In the genomic region with DNA sequence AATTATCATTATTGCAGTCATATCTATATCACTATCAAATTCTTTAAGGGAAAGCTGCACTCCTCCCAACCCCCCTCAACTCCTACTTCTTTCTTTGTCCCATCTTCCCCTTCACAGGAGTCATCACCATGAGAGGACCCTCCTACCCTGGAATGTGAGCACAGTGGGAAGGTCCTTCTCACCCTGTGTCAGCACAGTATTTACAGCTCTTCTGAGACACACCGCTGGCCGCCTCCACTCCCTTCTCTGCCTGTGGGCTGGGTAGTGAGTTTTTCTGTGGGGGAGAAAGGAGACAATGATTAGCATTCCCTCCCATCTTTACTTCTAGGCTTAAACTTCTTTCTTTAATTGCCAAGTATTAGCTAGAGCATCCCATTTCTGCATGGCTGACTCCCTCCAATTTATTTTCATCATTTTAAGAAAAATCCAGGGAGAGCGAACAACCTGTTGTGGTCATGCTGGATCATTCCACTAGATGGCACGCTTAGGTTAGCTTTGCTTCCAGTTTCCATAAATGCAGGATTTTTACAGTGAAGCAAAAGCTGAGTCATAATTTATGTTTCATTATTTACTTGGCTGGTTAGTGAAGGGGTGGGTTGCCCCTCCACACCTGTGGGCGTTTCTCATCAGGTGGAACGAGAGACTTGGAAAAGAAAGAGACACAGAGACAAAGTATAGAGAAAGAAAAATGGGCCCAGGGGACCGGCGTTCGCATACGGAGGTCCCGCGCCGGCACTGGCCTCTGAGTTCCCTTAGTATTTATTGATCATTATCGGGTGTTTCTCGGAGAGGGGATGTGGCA, we compare ENCODE assay signal across 8 cellular contexts.
A peak's percentile ranks its signal among the peaks of the same experiment; 100 is the strongest.
DNase-seq lines count a peak whose midpoint lies in the region; ATAC-seq and FAIRE-seq lines count a peak whose summit lies in the region.

No MANE protein-coding gene starts in this region.

- peak overlapping the region; percentile 68 to 81 (median 73) for H3K4me2 ChIP-seq in BLaER1 treated with 17β-estradiol and CSF1 and Interleukin-3, amounts not matched to agents 10 nM and 100 nM

- ATAC-seq in GM18858 (IDR thresholded peaks at IDR 0.05; ENCODE audit: unreplicated experiment) (peak; percentile 97), HG02981 (IDR thresholded peaks at IDR 0.05; ENCODE audit: unreplicated experiment) (peak; percentile 93)
- peak; percentile 60 for ATAC-seq in naive thymus-derived CD4-positive, alpha-beta T cell

- H3K4me1 Mint-ChIP-seq in activated CD4-positive, alpha-beta T cell treated with anti-CD3 and anti-CD28 coated beads, Interleukin-2, amount 10 ng/mL, durations not matched to agents 7 days and 5 days: peaks cover 15% of the 10 kb centered on the region
- peaks cover 0 to 18% (median 15%) of the 10 kb centered on the region in 7 donors for H3K4me1 Mint-ChIP-seq in naive thymus-derived CD4-positive, alpha-beta T cell

- CTCF ChIA-PET in activated CD4-positive, alpha-beta T cell treated with anti-CD3 and anti-CD28 coated beads, Interleukin-2, amount 10 ng/mL, durations not matched to agents 7 days and 5 days (lab: Charles Lee): interaction anchor here (0.7 kb wide), 1 partner anchor 399 kb away, joined by 3 read pairs; no protein-coding TSS in a partner anchor
- CTCF ChIA-PET in naive thymus-derived CD4-positive, alpha-beta T cell (lab: Charles Lee): interaction anchor here (0.5 kb wide), 1 partner anchor 28 kb away, joined by 3 read pairs; no protein-coding TSS in a partner anchor

- no peaks in the 10 kb centered on the region for H3K9me3 Mint-ChIP-seq in activated CD4-positive, alpha-beta T cell treated with anti-CD3 and anti-CD28 coated beads, Interleukin-2, amount 10 ng/mL, durations not matched to agents 7 days and 5 days
- H3K9me3 Mint-ChIP-seq in naive thymus-derived CD4-positive, alpha-beta T cell: peaks cover 0 to 9% (median 2%) of the 10 kb centered on the region in 11 donors

- peak overlapping the region in 10 of 11 experiments; percentile 24 to 65 (median 58); a peak in 15 of 22 replicates for H3K9ac ChIP-seq in BLaER1 treated with 17β-estradiol and CSF1 and Interleukin-3, amounts not matched to agents 10 nM and 100 nM

- H3K4me3 ChIP-seq in BLaER1 treated with 17β-estradiol and CSF1 and Interleukin-3, amounts not matched to agents 10 nM and 100 nM: peak overlapping the region in 8 of 10 experiments; percentile 27 to 55 (median 45); a peak in 12 of 20 replicates
- H3K4me3 ChIP-seq in naive thymus-derived CD4-positive, alpha-beta T cell (ENCODE audit: low read length): no peak overlapping the region

- FAIRE-seq in urothelium cell line (lab: Jason Lieb, UNC): no peak

- H3K27ac ChIP-seq in BLaER1 treated with 17β-estradiol and CSF1 and Interleukin-3, amounts not matched to agents 10 nM and 100 nM: peak overlapping the region in 9 of 11 experiments; percentile 45 to 71 (median 64); a peak in 17 of 22 replicates
- H3K27ac ChIP-seq in naive thymus-derived CD4-positive, alpha-beta T cell (ENCODE audit: low read depth, low read length): no peak overlapping the region

- H3K27me3 Mint-ChIP-seq in activated CD4-positive, alpha-beta T cell treated with anti-CD3 and anti-CD28 coated beads, Interleukin-2, amount 10 ng/mL, durations not matched to agents 7 days and 5 days: no peaks in the 10 kb centered on the region
- peaks cover 0 to 6% (median 3%) of the 10 kb centered on the region in 5 donors for H3K27me3 Mint-ChIP-seq in naive thymus-derived CD4-positive, alpha-beta T cell

- no peaks in the 10 kb centered on the region for H3K27me3 ChIP-seq in BLaER1 treated with 17β-estradiol and CSF1 and Interleukin-3, amounts not matched to agents 10 nM and 100 nM
- H3K27me3 ChIP-seq in naive thymus-derived CD4-positive, alpha-beta T cell (ENCODE audit: control insufficient read depth in 2 of 2, insufficient read depth in 2 of 2, low read length in 2 of 2): no peaks in the 10 kb centered on the region

- H3K4me3 Mint-ChIP-seq in activated CD4-positive, alpha-beta T cell treated with anti-CD3 and anti-CD28 coated beads, Interleukin-2, amount 10 ng/mL, durations not matched to agents 7 days and 5 days: peak overlapping the region; percentile 64
- H3K4me3 Mint-ChIP-seq in naive thymus-derived CD4-positive, alpha-beta T cell: peak overlapping the region; percentile 48 to 92 (median 82)

- no peaks in the 10 kb centered on the region for H3K36me3 ChIP-seq in BLaER1 treated with 17β-estradiol and CSF1 and Interleukin-3, amounts not matched to agents 10 nM and 100 nM
- no peaks in the 10 kb centered on the region for H3K36me3 ChIP-seq in naive thymus-derived CD4-positive, alpha-beta T cell (ENCODE audit: control insufficient read depth in 2 of 3, insufficient read depth in 3 of 3, low read length in 3 of 3)

- POLR2A ChIA-PET in activated CD4-positive, alpha-beta T cell treated with anti-CD3 and anti-CD28 coated beads, Interleukin-2, amount 10 ng/mL, durations not matched to agents 7 days and 5 days (lab: Charles Lee): no interaction called here
- POLR2A ChIA-PET in naive thymus-derived CD4-positive, alpha-beta T cell (lab: Charles Lee): interaction anchor here (0.6 kb wide), 1 partner anchor 16 kb away, joined by 3 read pairs; no protein-coding TSS in a partner anchor

- H3K36me3 Mint-ChIP-seq in activated CD4-positive, alpha-beta T cell treated with anti-CD3 and anti-CD28 coated beads, Interleukin-2, amount 10 ng/mL, durations not matched to agents 7 days and 5 days (ENCODE audit: low read depth): no peaks in the 10 kb centered on the region
- H3K36me3 Mint-ChIP-seq in naive thymus-derived CD4-positive, alpha-beta T cell: no peaks in the 10 kb centered on the region

- intact Hi-C loops in naive thymus-derived CD4-positive, alpha-beta T cell (cut with micrococcal nuclease): loop anchor here (1.0 kb wide), 3 partner anchors 399 to 452 kb away; no protein-coding TSS in a partner anchor

- peak overlapping the region; percentile 75 for H3K27ac Mint-ChIP-seq in activated CD4-positive, alpha-beta T cell treated with anti-CD3 and anti-CD28 coated beads, Interleukin-2, amount 10 ng/mL, durations not matched to agents 7 days and 5 days
- H3K27ac Mint-ChIP-seq in naive thymus-derived CD4-positive, alpha-beta T cell: peak overlapping the region in 5 of 9 donors; percentile 6 to 67 (median 45)

- DNase-seq in NCI-H187 treated with DMSO at 0.1 percent for 48 hours (lab: John Stamatoyannopoulos, UW) (peak; percentile 34), fibroblast of peridontal ligament (ENCODE audit: extremely low read depth) (peak; percentile 76), urothelium cell line (ENCODE audit: low spot score) (peak; percentile 25)
- peak; percentile 42 for DNase-seq in activated CD4-positive, alpha-beta T cell treated with anti-CD3 and anti-CD28 coated beads, Interleukin-2, amount 10 ng/mL, durations not matched to agents 7 days and 5 days
- peak in 6 of 9 donors; percentile 4 to 27 (median 14) for DNase-seq in naive thymus-derived CD4-positive, alpha-beta T cell

- H3K9me3 ChIP-seq in BLaER1 treated with 17β-estradiol and CSF1 and Interleukin-3, amounts not matched to agents 10 nM and 100 nM (replicated peaks in 1 of 11): 0 out of 22 replicates have a peak, but pooled peaks cover 0 to 10% (median 0%) of the 10 kb centered on the region in 11 experiments
- no peaks in the 10 kb centered on the region for H3K9me3 ChIP-seq in naive thymus-derived CD4-positive, alpha-beta T cell (ENCODE audit: control insufficient read depth in 2 of 3, low read length in 3 of 3)

- no peaks in the 10 kb centered on the region for H4K20me1 ChIP-seq in BLaER1 treated with 17β-estradiol and CSF1 and Interleukin-3, amounts not matched to agents 10 nM and 100 nM

- H3K4me1 ChIP-seq in BLaER1 treated with 17β-estradiol and CSF1 and Interleukin-3, amounts not matched to agents 10 nM and 100 nM: peaks cover 0 to 25% (median 14%) of the 10 kb centered on the region in 10 experiments; a peak in 18 of 20 replicates
- H3K4me1 ChIP-seq in naive thymus-derived CD4-positive, alpha-beta T cell (ENCODE audit: control insufficient read depth in 2 of 2, insufficient read depth in 2 of 2, low read length in 2 of 2): no peaks in the 10 kb centered on the region

Comparison
In these comparisons a context has a peak if more than half of its experiments do, and no peak if none do; other contexts are left out.
1. DNase-seq: peak in every context shown above with its lines; median percentile 76 in fibroblast of peridontal ligament; 42 in activated CD4-positive, alpha-beta T cell treated with anti-CD3 and anti-CD28 coated beads, Interleukin-2, amount 10 ng/mL, durations not matched to agents 7 days and 5 days; 34 in NCI-H187 treated with DMSO at 0.1 percent for 48 hours; 25 in urothelium cell line; 14 in naive thymus-derived CD4-positive, alpha-beta T cell.